ENCODE assay signal across 1 cellular context in the genomic region with DNA sequence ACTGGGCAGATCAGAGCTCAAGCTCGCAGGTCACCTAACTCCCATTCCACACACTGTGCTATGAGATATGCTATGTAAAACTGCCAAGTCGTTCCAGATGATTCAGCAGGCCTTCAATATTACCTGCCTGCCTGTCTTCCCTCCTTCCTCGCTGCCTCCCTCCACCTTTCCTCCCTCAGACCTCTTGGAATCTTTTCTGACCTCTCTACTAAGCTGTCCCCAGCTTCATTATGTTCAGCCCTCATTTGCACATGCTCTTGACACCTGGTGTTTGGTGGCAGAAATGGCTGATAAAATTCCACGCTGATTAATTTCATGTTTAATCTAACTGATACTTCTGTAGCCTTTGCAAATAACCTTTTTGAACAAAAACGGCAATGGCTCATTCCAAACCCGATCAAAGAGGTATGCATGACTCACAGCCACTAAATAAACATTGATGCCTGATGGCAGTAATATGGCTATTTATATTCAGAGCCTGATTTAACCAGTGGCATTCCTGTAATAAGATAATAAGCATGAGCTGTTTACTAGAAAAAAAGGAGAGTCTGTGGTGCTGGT.
TF ChIP-seq lines count a peak whose summit lies in the region.

No MANE protein-coding gene starts in this region.

TF ChIP-seq in HepG2, 621 proteins besides CTCF, POLR2A, EP300 and RAD21 (continued from another document):
- 0 out of 2 replicates have a peak, but pooled peaks have one; percentile 30 for TF ChIP-seq ZNF691 (CRISPR knock-in tag; IDR thresholded peaks at IDR 0.05; ENCODE audit: borderline replicate concordance, low read depth)
- no peak; the same call in 1 of the 2 replicates for TF ChIP-seq GLI4 (CRISPR knock-in tag; IDR thresholded peaks at IDR 0.05; ENCODE audit: borderline replicate concordance)
- TF ChIP-seq FOXA1 (IDR thresholded peaks at IDR 0.05): no peak
- TF ChIP-seq FOXA1 (CRISPR knock-in tag; IDR thresholded peaks at IDR 0.05): peak; percentile 57; the same call in 1 of the 2 replicates
- TF ChIP-seq MEF2D (CRISPR knock-in tag; IDR thresholded peaks at IDR 0.05): peak; percentile 69; the same call in 1 of the 2 replicates
- 0 out of 2 replicates have a peak, but pooled peaks have one; percentile 6 for TF ChIP-seq HHEX (CRISPR knock-in tag; IDR thresholded peaks at IDR 0.05)
- TF ChIP-seq MED1 (CRISPR knock-in tag; IDR thresholded peaks at IDR 0.05): peak; percentile 54
- TF ChIP-seq ZNF224 (CRISPR knock-in tag; IDR thresholded peaks at IDR 0.05): no peak
- TF ChIP-seq MAFK (conservative IDR thresholded peaks at IDR 0.05 in 1 of 2, IDR thresholded peaks at IDR 0.05 in 1 of 2; ENCODE audit: low read length in 2 of 2): peak; percentile 26 to 51; a peak in 1 of 4 replicates
- 0 out of 2 replicates have a peak, but pooled peaks have one; percentile 21 for TF ChIP-seq PAXIP1 (CRISPR knock-in tag; conservative IDR thresholded peaks at IDR 0.05)
- TF ChIP-seq ZNF337 (CRISPR knock-in tag; IDR thresholded peaks at IDR 0.05; ENCODE audit: borderline replicate concordance, low read depth): no peak
- TF ChIP-seq ZNF670 (CRISPR knock-in tag; IDR thresholded peaks at IDR 0.05; ENCODE audit: borderline replicate concordance): 0 out of 2 replicates have a peak, but pooled peaks have one; percentile 42
- no peak for TF ChIP-seq PAWR (CRISPR knock-in tag; IDR thresholded peaks at IDR 0.05; ENCODE audit: borderline replicate concordance)
- TF ChIP-seq, protein P1, sequence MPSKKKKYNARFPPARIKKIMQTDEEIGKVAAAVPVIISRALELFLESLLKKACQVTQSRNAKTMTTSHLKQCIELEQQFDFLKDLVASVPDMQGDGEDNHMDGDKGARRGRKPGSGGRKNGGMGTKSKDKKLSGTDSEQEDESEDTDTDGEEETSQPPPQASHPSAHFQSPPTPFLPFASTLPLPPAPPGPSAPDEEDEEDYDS (CRISPR knock-in tag; IDR thresholded peaks at IDR 0.05): 0 out of 2 replicates have a peak, but pooled peaks have one; percentile 12
- peak; percentile 78; the same call in 1 of the 2 replicates for TF ChIP-seq FOSL1 (CRISPR knock-in tag; IDR thresholded peaks at IDR 0.05; ENCODE audit: borderline replicate concordance)
- no peak for TF ChIP-seq MIER2 (CRISPR knock-in tag; IDR thresholded peaks at IDR 0.05)
- peak; percentile 75 for TF ChIP-seq TCF7 (IDR thresholded peaks at IDR 0.05; ENCODE audit: low read depth)
- TF ChIP-seq RXRB (CRISPR knock-in tag; IDR thresholded peaks at IDR 0.05; ENCODE audit: borderline replicate concordance): peak; percentile 39; the same call in 1 of the 2 replicates
- TF ChIP-seq, protein P2, sequence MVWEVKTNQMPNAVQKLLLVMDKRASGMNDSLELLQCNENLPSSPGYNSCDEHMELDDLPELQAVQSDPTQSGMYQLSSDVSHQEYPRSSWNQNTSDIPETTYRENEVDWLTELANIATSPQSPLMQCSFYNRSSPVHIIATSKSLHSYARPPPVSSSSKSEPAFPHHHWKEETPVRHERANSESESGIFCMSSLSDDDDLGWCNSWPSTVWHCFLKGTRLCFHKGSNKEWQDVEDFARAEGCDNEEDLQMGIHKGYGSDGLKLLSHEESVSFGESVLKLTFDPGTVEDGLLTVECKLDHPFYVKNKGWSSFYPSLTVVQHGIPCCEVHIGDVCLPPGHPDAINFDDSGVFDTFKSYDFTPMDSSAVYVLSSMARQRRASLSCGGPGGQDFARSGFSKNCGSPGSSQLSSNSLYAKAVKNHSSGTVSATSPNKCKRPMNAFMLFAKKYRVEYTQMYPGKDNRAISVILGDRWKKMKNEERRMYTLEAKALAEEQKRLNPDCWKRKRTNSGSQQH (CRISPR knock-in tag; IDR thresholded peaks at IDR 0.05; ENCODE audit: low read depth): peak; percentile 90; the same call in 1 of the 2 replicates
